Comparison of ENCODE assay signal across 15 cellular contexts in the genomic region with DNA sequence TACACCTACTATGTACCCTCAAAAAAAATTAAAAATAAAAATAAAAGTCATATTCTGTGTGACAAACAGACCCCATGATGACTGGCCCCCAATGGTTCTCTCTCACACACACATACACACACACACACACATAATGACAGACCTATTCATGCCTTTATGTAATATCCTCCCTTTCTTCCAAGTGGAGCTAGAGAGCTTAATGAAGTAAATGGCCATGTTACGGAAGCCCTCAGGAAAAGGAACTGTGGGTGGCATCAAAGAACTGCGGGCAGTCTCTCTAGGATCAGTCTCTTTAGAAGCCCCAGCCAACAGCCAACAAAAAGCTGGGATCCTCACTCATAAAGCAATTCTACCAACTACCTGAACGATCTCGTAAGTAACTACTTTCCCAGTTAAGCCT.
A peak's percentile ranks its signal among the peaks of the same experiment; 100 is the strongest.
DNase-seq lines count a peak whose midpoint lies in the region; ATAC-seq and TF ChIP-seq lines count a peak whose summit lies in the region.
"Had no signal": no experiment of that assay in that cellular context is flagged by ENCODE, and none has a peak within 500 bp of the region (broad histone marks: within the 10 kb centered on the region; RNA-seq: fewer than 3 reads in every experiment).

No MANE protein-coding gene starts in this region.

- peak overlapping the region; percentile 27 to 37 for H3K27ac ChIP-seq in breast epithelium
- 0 out of 2 replicates have a peak overlapping the region, but pooled peaks have one; percentile 13 for H3K27ac ChIP-seq in VCaP
- peak overlapping the region; percentile 5 to 84 (median 73) for H3K27ac ChIP-seq in thyroid gland
- H3K27ac ChIP-seq in transverse colon = peak overlapping the region in 1 of 4 donors; percentile 22
- H3K27ac ChIP-seq: epithelial cell of prostate had no signal

- H3K4me1 Mint-ChIP-seq in MCF 10A (ENCODE audit: insufficient read depth, unreplicated experiment) = peaks cover 8% of the 10 kb centered on the region

- intact Hi-C loops in breast epithelium (cut with DNase I; ENCODE audit: low total_unique reads) (loop anchor here (2.0 kb wide), 1 partner anchor 36 kb away; no protein-coding TSS in a partner anchor), MCF 10A (cut with micrococcal nuclease) (no loop called here), thyroid gland (cut with DNase I) (no loop called here), transverse colon (cut with DNase I; ENCODE audit: low total_unique reads) (no loop called here)

- no peaks in the 10 kb centered on the region for H3K36me3 Mint-ChIP-seq in MCF 10A (ENCODE audit: insufficient read depth, unreplicated experiment)

- no peak overlapping the region for H3K4me3 ChIP-seq in breast epithelium
- no peak overlapping the region for H3K4me3 ChIP-seq in thyroid gland (replicated peaks in 1 of 3)
- no peak overlapping the region for H3K4me3 ChIP-seq in transverse colon
- H3K4me3 ChIP-seq in foreskin fibroblast (ENCODE audit: low read depth in 1 of 2, low read length in 2 of 2) = no peak overlapping the region

- DNase-seq in breast epithelium (ENCODE audit: low spot score in 2 of 2) (no peak), MCF 10A (ENCODE audit: unreplicated experiment) (no peak), left lobe of liver (ENCODE audit: low spot score) (no peak), thyroid gland (no peak), transverse colon (no peak), foreskin fibroblast (no peak), inferior parietal cortex (ENCODE audit: extremely low spot score) (no peak)
- DNase-seq: activated naive CD4-positive, alpha-beta T cell; DMS79; NCI-H1092 treated with DMSO at 0.1 percent for 48 hours; NCI-H774; SHP77 treated with DMSO at 0.1 percent for 48 hours; stimulated activated CD8-positive, alpha-beta memory T cell treated with anti-CD3 and anti-CD28 coated beads, Interleukin-4, amount 100 ng/mL, for 48 hours had no signal

- POLR2A ChIA-PET in MCF 10A (lab: Yijun Ruan, JAX) = interaction anchor here (0.7 to 2.1 kb wide), 4 partner anchors 9 to 120 kb away, joined by 3 to 7 read pairs (median 4); no protein-coding TSS in a partner anchor

- in situ Hi-C loops in transverse colon (cut with MboI; ENCODE audit: low pct_ligation_motif_present in 1 of 4, low pct_unique_long_range_greater_than_20kb in 1 of 4, low sequenced_read_pairs in 3 of 4) = no loop called here

- no peaks in the 10 kb centered on the region for H3K9me3 Mint-ChIP-seq in MCF 10A (ENCODE audit: unreplicated experiment)

- CTCF ChIA-PET in MCF 10A (lab: Yijun Ruan, JAX) = interaction anchor here (0.8 to 1.4 kb wide), 4 partner anchors 11 to 93 kb away, joined by 3 to 15 read pairs (median 4); no protein-coding TSS in a partner anchor

- WGBS in thyroid gland, 2 donors = 63 to 68% methylated on average over 4 of the region's 4 CpGs
- 40 to 79% methylated on average over 1 to 4 of the region's 4 CpGs for WGBS in transverse colon (ENCODE audit: low coverage in 1 of 2), 2 donors

- H3K27me3 ChIP-seq in breast epithelium = no peaks in the 10 kb centered on the region
- H3K27me3 ChIP-seq in thyroid gland = no peaks in the 10 kb centered on the region
- no peaks in the 10 kb centered on the region for H3K27me3 ChIP-seq in transverse colon

- H3K4me3 Mint-ChIP-seq in MCF 10A (ENCODE audit: unreplicated experiment) = no peak overlapping the region

- H3K36me3 ChIP-seq in breast epithelium = no peaks in the 10 kb centered on the region
- no peaks in the 10 kb centered on the region for H3K36me3 ChIP-seq in thyroid gland
- H3K36me3 ChIP-seq in transverse colon = no peaks in the 10 kb centered on the region

- TF ChIP-seq POLR2A in breast epithelium (IDR thresholded peaks at IDR 0.05) (no peak), thyroid gland (IDR thresholded peaks at IDR 0.05) (no peak), transverse colon (IDR thresholded peaks at IDR 0.05) (no peak)

- H3K27ac Mint-ChIP-seq in MCF 10A (ENCODE audit: low read depth, unreplicated experiment) = no peak overlapping the region

- no peak for TF ChIP-seq EP300 in transverse colon (IDR thresholded peaks at IDR 0.05; ENCODE audit: low read depth)

- no peaks in the 10 kb centered on the region for H3K27me3 Mint-ChIP-seq in MCF 10A (ENCODE audit: insufficient read depth, unreplicated experiment)

- BruUV-seq in MCF 10A (replicated peaks; lab: Mats Ljungman, UMichigan) = no TSS peak

- H3K4me1 ChIP-seq in breast epithelium (peaks cover 0 to 6% of the 10 kb centered on the region in 2 donors), thyroid gland (peaks cover 23 to 25% of the 10 kb centered on the region in 2 donors), transverse colon (peaks cover 3 to 40% (median 14%) of the 10 kb centered on the region in 4 donors)

- TF ChIP-seq CTCF in breast epithelium (IDR thresholded peaks at IDR 0.05) = no peak
- no peak for TF ChIP-seq CTCF in MCF 10A (IDR thresholded peaks at IDR 0.05; ENCODE audit: unreplicated experiment)
- TF ChIP-seq CTCF in VCaP (conservative IDR thresholded peaks at IDR 0.05) = no peak
- peak in 1 of 6 experiments; percentile 10 for TF ChIP-seq CTCF in thyroid gland (IDR thresholded peaks at IDR 0.05)
- TF ChIP-seq CTCF in transverse colon (IDR thresholded peaks at IDR 0.05) = no peak
- TF ChIP-seq CTCF in foreskin fibroblast (IDR thresholded peaks at IDR 0.05; ENCODE audit: low read depth, low read length) = no peak

- H3K9me3 ChIP-seq in breast epithelium (no peaks in the 10 kb centered on the region), thyroid gland (no peaks in the 10 kb centered on the region), transverse colon (no peaks in the 10 kb centered on the region)

- peak; percentile 68 for ATAC-seq in left lobe of liver
